ENCODE assay signal across 24 cellular contexts in the genomic region with DNA sequence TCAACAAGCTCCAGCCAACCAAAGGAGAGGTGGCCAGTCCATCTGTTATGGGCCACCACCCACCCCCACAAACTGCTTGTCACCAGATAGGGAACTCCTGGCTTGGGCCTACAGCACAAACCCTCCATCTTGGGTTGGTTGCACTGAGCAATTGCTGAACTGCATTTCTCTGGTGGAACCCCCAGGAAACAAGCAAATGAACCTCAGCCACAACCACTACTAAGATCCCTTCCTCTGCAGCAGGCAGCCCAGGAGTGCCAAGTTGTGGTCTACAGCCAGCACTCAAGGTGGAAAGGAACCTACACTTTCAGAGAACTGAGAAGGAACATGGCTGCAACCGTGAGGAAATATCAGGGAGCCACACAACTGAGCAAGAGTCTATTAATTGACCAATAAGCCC.
DNase-seq lines count a peak whose midpoint lies in the region; ATAC-seq, FAIRE-seq and TF ChIP-seq lines count a peak whose summit lies in the region.
"Had no signal": no experiment of that assay in that cellular context is flagged by ENCODE, and none has a peak within 500 bp of the region (broad histone marks: within the 10 kb centered on the region; RNA-seq: fewer than 3 reads in every experiment).

No MANE protein-coding gene starts in this region.

- peaks cover 38% of the 10 kb centered on the region for H3K9me3 Mint-ChIP-seq in activated CD8-positive, alpha-beta T cell treated with anti-CD3 and anti-CD28 coated beads, Interleukin-2, amount 10 ng/mL, durations not matched to agents 7 days and 5 days (ENCODE audit: insufficient read depth)
- H3K9me3 Mint-ChIP-seq in activated CD8-positive, alpha-beta T cell treated with anti-CD3 and anti-CD28 coated beads for 36 hours = peaks cover 30% of the 10 kb centered on the region
- peaks cover 27% of the 10 kb centered on the region for H3K9me3 Mint-ChIP-seq in CD8-positive, alpha-beta T cell
- peaks cover 19 to 32% (median 29%) of the 10 kb centered on the region in 3 donors for H3K9me3 Mint-ChIP-seq in T-cell

- FAIRE-seq in H1 (lab: Jason Lieb, UNC) = no peak
- FAIRE-seq: G401.6 had no signal

- no peak overlapping the region for H2AK5ac ChIP-seq in H1 (ENCODE audit: low read depth, low read length)

- peaks cover 24% of the 10 kb centered on the region for H3K4me1 Mint-ChIP-seq in activated CD8-positive, alpha-beta T cell treated with anti-CD3 and anti-CD28 coated beads, Interleukin-2, amount 10 ng/mL, durations not matched to agents 7 days and 5 days (ENCODE audit: low read depth)
- peaks cover 10% of the 10 kb centered on the region for H3K4me1 Mint-ChIP-seq in activated CD8-positive, alpha-beta T cell treated with anti-CD3 and anti-CD28 coated beads for 36 hours (ENCODE audit: low read depth)
- peaks cover 12% of the 10 kb centered on the region for H3K4me1 Mint-ChIP-seq in CD8-positive, alpha-beta T cell (ENCODE audit: low read depth)
- H3K4me1 Mint-ChIP-seq in T-cell = peaks cover 9 to 15% (median 12%) of the 10 kb centered on the region in 3 donors
- H3K4me1 Mint-ChIP-seq: CD4-positive, CD25-positive, alpha-beta regulatory T cell had no signal

- H3K27me3 ChIP-seq in CD8-positive, alpha-beta T cell (ENCODE audit: insufficient read depth, low read length) = no peaks in the 10 kb centered on the region
- no peaks in the 10 kb centered on the region for H3K27me3 ChIP-seq in H1 (replicated peaks in 1 of 4; ENCODE audit: control insufficient read depth in 3 of 4, extremely low read depth in 1 of 4, insufficient read depth in 3 of 4, low read length in 3 of 4)
- no peaks in the 10 kb centered on the region for H3K27me3 ChIP-seq in breast epithelium
- H3K27me3 ChIP-seq: BLaER1, SJCRH30 had no signal

- no peak for TF ChIP-seq RAD21 in H1 (IDR thresholded peaks at IDR 0.05 in 1 of 2, conservative IDR thresholded peaks at IDR 0.05 in 1 of 2; ENCODE audit: low read depth in 2 of 2, low read length in 2 of 2)

- no peak overlapping the region for H3K14ac ChIP-seq in H1 (ENCODE audit: insufficient read length)

- H4K91ac ChIP-seq in H1 (replicated peaks; ENCODE audit: insufficient read length, low read length) = no peak overlapping the region

- intact Hi-C loops in activated CD8-positive, alpha-beta T cell treated with anti-CD3 and anti-CD28 coated beads for 36 hours (cut with micrococcal nuclease) = no loop called here
- intact Hi-C loops in CD8-positive, alpha-beta T cell (cut with DNase I, micrococcal nuclease) = no loop called here
- intact Hi-C loops in breast epithelium (cut with DNase I; ENCODE audit: low total_unique reads) = no loop called here

- H4K20me1 ChIP-seq in H1 (replicated peaks in 1 of 2; ENCODE audit: control insufficient read depth in 1 of 2, insufficient read depth in 2 of 2, low read length in 2 of 2) = no peaks in the 10 kb centered on the region
- H4K20me1 ChIP-seq: BLaER1 had no signal

- H3K56ac ChIP-seq in H1 (replicated peaks; ENCODE audit: insufficient read length, low read depth, low read length) = no peak overlapping the region

- H3K27ac ChIP-seq in CD8-positive, alpha-beta T cell (ENCODE audit: low read depth, low read length) = no peak overlapping the region
- H3K27ac ChIP-seq in H1 (ENCODE audit: low read depth, low read length) (no peak overlapping the region), breast epithelium (no peak overlapping the region)
- H3K27ac ChIP-seq: BLaER1, HL-60, PC-9, SJCRH30 had no signal

- peaks cover 51% of the 10 kb centered on the region for H3K36me3 Mint-ChIP-seq in activated CD8-positive, alpha-beta T cell treated with anti-CD3 and anti-CD28 coated beads, Interleukin-2, amount 10 ng/mL, durations not matched to agents 7 days and 5 days (ENCODE audit: low read depth)
- H3K36me3 Mint-ChIP-seq in activated CD8-positive, alpha-beta T cell treated with anti-CD3 and anti-CD28 coated beads for 36 hours (ENCODE audit: low read depth) = peaks cover 13% of the 10 kb centered on the region
- H3K36me3 Mint-ChIP-seq in CD8-positive, alpha-beta T cell = peaks cover 7% of the 10 kb centered on the region
- H3K36me3 Mint-ChIP-seq in T-cell = peaks cover 15% of the 10 kb centered on the region
- H3K36me3 Mint-ChIP-seq: CD4-positive, CD25-positive, alpha-beta regulatory T cell had no signal

- peak overlapping the region; percentile 87 for H3K27ac Mint-ChIP-seq in activated CD8-positive, alpha-beta T cell treated with anti-CD3 and anti-CD28 coated beads, Interleukin-2, amount 10 ng/mL, durations not matched to agents 7 days and 5 days
- no peak overlapping the region for H3K27ac Mint-ChIP-seq in activated CD8-positive, alpha-beta T cell treated with anti-CD3 and anti-CD28 coated beads for 36 hours
- H3K27ac Mint-ChIP-seq in CD8-positive, alpha-beta T cell = no peak overlapping the region
- H3K27ac Mint-ChIP-seq in T-cell = peak overlapping the region; percentile 17 to 20
- H3K27ac Mint-ChIP-seq: CD4-positive, CD25-positive, alpha-beta regulatory T cell had no signal

- H3K79me1 ChIP-seq in H1 (ENCODE audit: low read depth, low read length) = no peaks in the 10 kb centered on the region

- H2AFZ ChIP-seq in H1 (ENCODE audit: low read length) = no peak overlapping the region
- H2AFZ ChIP-seq: PC-9 had no signal

- no peak overlapping the region for H2BK12ac ChIP-seq in H1 (ENCODE audit: low read depth, low read length)

- H2BK5ac ChIP-seq in H1 (ENCODE audit: low read depth, low read length) = no peak overlapping the region

- no peak for TF ChIP-seq POLR2A in H1 (IDR thresholded peaks at IDR 0.05; ENCODE audit: control extremely low read depth in 1 of 2, low read depth in 2 of 2, low read length in 2 of 2)
- no peak for TF ChIP-seq POLR2A in breast epithelium (IDR thresholded peaks at IDR 0.05)

- no peak for ATAC-seq in activated CD8-positive, alpha-beta T cell treated with anti-CD3 and anti-CD28 coated beads, Interleukin-2, amount 10 ng/mL, durations not matched to agents 7 days and 5 days
- no peak for ATAC-seq in activated CD8-positive, alpha-beta T cell treated with anti-CD3 and anti-CD28 coated beads for 36 hours
- peak; percentile 29 for ATAC-seq in CD8-positive, alpha-beta T cell
- ATAC-seq in T-cell (replicated peaks in 1 of 4) (peak in 3 of 4 experiments; percentile 19 to 53 (median 42)), GM21737 (IDR thresholded peaks at IDR 0.05; ENCODE audit: unreplicated experiment) (no peak)
- ATAC-seq: HCT116, Right ventricle myocardium inferior had no signal

- TF ChIP-seq CTCF in activated CD8-positive, alpha-beta T cell treated with anti-CD3 and anti-CD28 coated beads for 36 hours (IDR thresholded peaks at IDR 0.05) = no peak
- TF ChIP-seq CTCF in CD8-positive, alpha-beta T cell (IDR thresholded peaks at IDR 0.05) = no peak
- TF ChIP-seq CTCF in H1 (IDR thresholded peaks at IDR 0.05; ENCODE audit: control extremely low read depth in 1 of 3, insufficient read depth in 1 of 3, low read depth in 1 of 3, low read length in 3 of 3) (no peak), breast epithelium (IDR thresholded peaks at IDR 0.05) (no peak)

- H3K9me3 ChIP-seq in CD8-positive, alpha-beta T cell (ENCODE audit: low read length) = no peaks in the 10 kb centered on the region
- H3K9me3 ChIP-seq in H1 (ENCODE audit: insufficient read depth in 2 of 2, low read depth in 1 of 2, low read length in 1 of 2) (no peaks in the 10 kb centered on the region), breast epithelium (peaks cover 0 to 15% of the 10 kb centered on the region in 2 donors)
- H3K9me3 ChIP-seq: SJCRH30 had no signal

- peak overlapping the region; percentile 35; the same call in 1 of the 2 replicates for H4K8ac ChIP-seq in H1 (ENCODE audit: extremely low read depth, insufficient read depth, low read length)

- H3K79me2 ChIP-seq in H1 (ENCODE audit: control insufficient read depth in 1 of 2, insufficient read depth in 2 of 2, low read length in 2 of 2) = no peaks in the 10 kb centered on the region

- no peak overlapping the region for H3K4me3 ChIP-seq in CD8-positive, alpha-beta T cell (ENCODE audit: low read depth, low read length)
- H3K4me3 ChIP-seq in H1 (ENCODE audit: extremely low read depth in 1 of 4, insufficient read depth in 2 of 4, low read depth in 3 of 4, low read length in 4 of 4) = no peak overlapping the region
- no peak overlapping the region for H3K4me3 ChIP-seq in breast epithelium
- H3K4me3 ChIP-seq: BLaER1, PC-9, SJCRH30 had no signal

- no peak overlapping the region for H3K18ac ChIP-seq in H1 (ENCODE audit: extremely low read depth, low read length)

- no peak for TF ChIP-seq EP300 in H1 (IDR thresholded peaks at IDR 0.05; ENCODE audit: borderline replicate concordance in 1 of 2, low read depth in 2 of 2, low read length in 2 of 2)

- 100% methylated on average over 1 of the region's 1 CpG; no CpG with 5 or more reads in 1 of the 2 experiments for WGBS in H1 (ENCODE audit: extremely low coverage in 1 of 2, insufficient coverage in 1 of 2, insufficient read length in 1 of 2, insufficient replicate concordance in 2 of 2, low coverage in 1 of 2, low lambda C conversion rate in 2 of 2, missing lambda C conversion rate in 1 of 2), 2 experiments

- no peaks in the 10 kb centered on the region for H3K23me2 ChIP-seq in H1 (ENCODE audit: low read depth, low read length)

- DNase-seq in activated CD8-positive, alpha-beta T cell treated with anti-CD3 and anti-CD28 coated beads, Interleukin-2, amount 10 ng/mL, durations not matched to agents 7 days and 5 days = peak; percentile 48
- no peak for DNase-seq in activated CD8-positive, alpha-beta T cell treated with anti-CD3 and anti-CD28 coated beads for 36 hours
- DNase-seq in CD8-positive, alpha-beta T cell = no peak
- DNase-seq in T-cell (no peak), H1 (ENCODE audit: low read depth in 1 of 2, low spot score in 2 of 2) (no peak), breast epithelium (ENCODE audit: low spot score in 2 of 2) (no peak)
- DNase-seq: CD4-positive, CD25-positive, alpha-beta regulatory T cell; COR-L47; DMS53; GOT3; NCI-H1092; NCI-H1417 treated with DMSO at 0.1 percent for 48 hours; NCI-H1694 treated with DMSO at 0.1 percent for 48 hours; NCI-H2081; NCI-H2227 treated with DMSO at 0.1 percent for 48 hours; NCI-H526 treated with DMSO at 0.1 percent for 48 hours; PC-9; SJCRH30 had no signal

- no peak overlapping the region for H3K23ac ChIP-seq in H1 (ENCODE audit: insufficient read length)

- peaks cover 13% of the 10 kb centered on the region for H3K4me1 ChIP-seq in CD8-positive, alpha-beta T cell (ENCODE audit: insufficient read depth, low read length)
- H3K4me1 ChIP-seq in H1 (replicated peaks in 1 of 4; ENCODE audit: control insufficient read depth in 3 of 4, insufficient read depth in 4 of 4, low read length in 3 of 4) (no peaks in the 10 kb centered on the region), breast epithelium (no peaks in the 10 kb centered on the region)
- H3K4me1 ChIP-seq: BLaER1, SJCRH30 had no signal

- no peak overlapping the region for H3K4me3 Mint-ChIP-seq in activated CD8-positive, alpha-beta T cell treated with anti-CD3 and anti-CD28 coated beads, Interleukin-2, amount 10 ng/mL, durations not matched to agents 7 days and 5 days
- H3K4me3 Mint-ChIP-seq in activated CD8-positive, alpha-beta T cell treated with anti-CD3 and anti-CD28 coated beads for 36 hours = no peak overlapping the region
- no peak overlapping the region for H3K4me3 Mint-ChIP-seq in CD8-positive, alpha-beta T cell
- H3K4me3 Mint-ChIP-seq in T-cell = peak overlapping the region in 1 of 3 donors; percentile 47
- H3K4me3 Mint-ChIP-seq: CD4-positive, CD25-positive, alpha-beta regulatory T cell had no signal

- H2BK20ac ChIP-seq in H1 (ENCODE audit: low read length) = no peak overlapping the region

- no peak overlapping the region for H2BK120ac ChIP-seq in H1 (replicated peaks; ENCODE audit: low read depth, low read length)

- H3K27me3 Mint-ChIP-seq in activated CD8-positive, alpha-beta T cell treated with anti-CD3 and anti-CD28 coated beads, Interleukin-2, amount 10 ng/mL, durations not matched to agents 7 days and 5 days (ENCODE audit: low read depth) = no peaks in the 10 kb centered on the region
- no peaks in the 10 kb centered on the region for H3K27me3 Mint-ChIP-seq in activated CD8-positive, alpha-beta T cell treated with anti-CD3 and anti-CD28 coated beads for 36 hours
- no peaks in the 10 kb centered on the region for H3K27me3 Mint-ChIP-seq in CD8-positive, alpha-beta T cell (ENCODE audit: low read depth)
- H3K27me3 Mint-ChIP-seq in T-cell = no peaks in the 10 kb centered on the region
- H3K27me3 Mint-ChIP-seq: CD4-positive, CD25-positive, alpha-beta regulatory T cell had no signal

- H3K9ac ChIP-seq in H1 (replicated peaks in 1 of 4; ENCODE audit: extremely low read depth in 1 of 4, low read depth in 3 of 4, low read length in 3 of 4) = no peak overlapping the region
- H3K9ac ChIP-seq: BLaER1 had no signal

- CTCF ChIA-PET in activated CD8-positive, alpha-beta T cell treated with anti-CD3 and anti-CD28 coated beads, Interleukin-2, amount 10 ng/mL, durations not matched to agents 7 days and 5 days (lab: Charles Lee) = no interaction called here
- CTCF ChIA-PET in activated CD8-positive, alpha-beta T cell treated with anti-CD3 and anti-CD28 coated beads for 36 hours (lab: Charles Lee) = no interaction called here
- CTCF ChIA-PET in CD8-positive, alpha-beta T cell (lab: Charles Lee) = no interaction called here
- CTCF ChIA-PET in T-cell (lab: Charles Lee) = interaction anchor here in 1 of 2 donors (0.6 kb wide), 1 partner anchor 223 kb away, joined by 3 read pairs; no protein-coding TSS in a partner anchor
- CTCF ChIA-PET in H1 (lab: Charles Lee; ENCODE audit: partially characterized antibody) = no interaction called here

- no peaks in the 10 kb centered on the region for H3K36me3 ChIP-seq in CD8-positive, alpha-beta T cell (ENCODE audit: insufficient read depth, low read length)
- H3K36me3 ChIP-seq in H1 (ENCODE audit: control insufficient read depth in 2 of 4, insufficient read depth in 4 of 4, low read length in 3 of 4) (no peaks in the 10 kb centered on the region), breast epithelium (no peaks in the 10 kb centered on the region)
- H3K36me3 ChIP-seq: BLaER1, SJCRH30 had no signal

- no peak overlapping the region for H3K4ac ChIP-seq in H1 (replicated peaks; ENCODE audit: insufficient read length, low read depth, low read length)

- no peak overlapping the region for H3K4me2 ChIP-seq in H1 (ENCODE audit: insufficient read depth in 1 of 2, low read depth in 2 of 2, low read length in 2 of 2)
- H3K4me2 ChIP-seq: BLaER1, PC-9 had no signal

- no peak overlapping the region for H4K5ac ChIP-seq in H1 (ENCODE audit: insufficient read length, low read depth, low read length)

- POLR2A ChIA-PET in activated CD8-positive, alpha-beta T cell treated with anti-CD3 and anti-CD28 coated beads, Interleukin-2, amount 10 ng/mL, durations not matched to agents 7 days and 5 days (lab: Charles Lee) = no interaction called here
- POLR2A ChIA-PET in activated CD8-positive, alpha-beta T cell treated with anti-CD3 and anti-CD28 coated beads for 36 hours (lab: Charles Lee) = no interaction called here
- POLR2A ChIA-PET in CD8-positive, alpha-beta T cell (lab: Charles Lee) = interaction anchor here (2.0 kb wide), 1 partner anchor 10 kb away, joined by 5 read pairs; no protein-coding TSS in a partner anchor
- POLR2A ChIA-PET in T-cell (lab: Charles Lee) (no interaction called here), H1 (lab: Charles Lee; ENCODE audit: partially characterized antibody) (no interaction called here)

- no peak overlapping the region for H2BK15ac ChIP-seq in H1 (ENCODE audit: low read length)

Comparison
In these comparisons a context has a peak if more than half of its experiments do, and no peak if none do; other contexts are left out.
1. H3K27ac Mint-ChIP-seq: peak in activated CD8-positive, alpha-beta T cell treated with anti-CD3 and anti-CD28 coated beads, Interleukin-2, amount 10 ng/mL, durations not matched to agents 7 days and 5 days (single experiment) and T-cell (2 of 2); none in activated CD8-positive, alpha-beta T cell treated with anti-CD3 and anti-CD28 coated beads for 36 hours (single experiment) and CD8-positive, alpha-beta T cell (single experiment).
2. ATAC-seq: peak in CD8-positive, alpha-beta T cell (single experiment) and T-cell (3 of 4); none in activated CD8-positive, alpha-beta T cell treated with anti-CD3 and anti-CD28 coated beads, Interleukin-2, amount 10 ng/mL, durations not matched to agents 7 days and 5 days (single experiment), activated CD8-positive, alpha-beta T cell treated with anti-CD3 and anti-CD28 coated beads for 36 hours (single experiment) and GM21737 (single experiment).